8 cellular contexts compared by ENCODE assay signal in the genomic region with DNA sequence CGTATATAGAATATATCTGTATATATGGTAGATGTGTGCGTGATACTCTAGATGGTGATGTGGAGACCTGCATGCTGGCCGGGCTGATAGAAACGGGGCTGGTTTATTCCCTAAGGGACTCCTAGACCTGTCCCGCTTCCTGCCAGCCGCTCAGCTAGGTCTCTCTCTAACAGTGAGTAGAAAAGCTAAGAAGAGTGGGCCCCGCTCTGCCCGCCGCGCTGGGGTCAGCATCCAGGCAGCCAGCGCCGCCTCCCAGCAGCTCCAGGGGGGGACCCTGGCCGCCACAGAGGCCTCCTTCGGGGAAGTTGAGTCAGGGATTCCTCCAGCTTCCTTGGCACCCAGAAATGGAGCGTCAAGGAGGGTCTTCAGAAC. TPM values are rescaled to one million over a fixed set of nuclear protein-coding genes. Genes with fewer than 3 reads are reported as not detected.
DNase-seq lines count a peak whose midpoint lies in the region; ATAC-seq and TF ChIP-seq lines count a peak whose summit lies in the region.

No MANE protein-coding gene starts in this region.

- H2BK120ac ChIP-seq in neuronal stem cell (ENCODE audit: low read depth, low read length), result no peak overlapping the region

- peak overlapping the region; percentile 25 for H2BK15ac ChIP-seq in neuronal stem cell (ENCODE audit: low read length)

- H3K36me3 ChIP-seq in mammary epithelial cell (ENCODE audit: insufficient read depth, low read length), result no peaks in the 10 kb centered on the region
- H3K36me3 ChIP-seq in neuronal stem cell (replicated peaks in 1 of 2; ENCODE audit: control insufficient read depth in 2 of 2, insufficient read depth in 2 of 2, low read length in 2 of 2), result no peaks in the 10 kb centered on the region

- peak overlapping the region; percentile 2 for H3K18ac ChIP-seq in neuronal stem cell (ENCODE audit: low read length)

- H2AK5ac ChIP-seq in neuronal stem cell (ENCODE audit: low read depth, low read length), result peak overlapping the region; percentile 91

- H3K4ac ChIP-seq in neuronal stem cell (ENCODE audit: low read length), result no peak overlapping the region

- H2BK12ac ChIP-seq in neuronal stem cell (ENCODE audit: low read length), result no peak overlapping the region

- peak overlapping the region; percentile 58 for H3K4me3 ChIP-seq in GM12864 (ENCODE audit: low read depth, low read length)
- H3K4me3 ChIP-seq in mammary epithelial cell (replicated peaks in 1 of 3; ENCODE audit: insufficient read depth in 1 of 3, low read depth in 2 of 3, low read length in 3 of 3), result no peak overlapping the region
- H3K4me3 ChIP-seq in neuronal stem cell (ENCODE audit: low read length in 2 of 2), result no peak overlapping the region

- no peaks in the 10 kb centered on the region for H3K79me1 ChIP-seq in neuronal stem cell (ENCODE audit: low read depth, low read length)

- H4K8ac ChIP-seq in neuronal stem cell (ENCODE audit: low read depth, low read length), result no peak overlapping the region

- no peak overlapping the region for H2BK5ac ChIP-seq in neuronal stem cell (ENCODE audit: low read length)

- H3K9me3 ChIP-seq in mammary epithelial cell (replicated peaks; ENCODE audit: insufficient read depth, low read length) (no peaks in the 10 kb centered on the region), neuronal stem cell (replicated peaks in 1 of 2; ENCODE audit: control insufficient read depth in 2 of 2, insufficient read depth in 1 of 2, low read depth in 1 of 2, low read length in 2 of 2) (no peaks in the 10 kb centered on the region)

- no peak overlapping the region for H3K14ac ChIP-seq in neuronal stem cell (ENCODE audit: low read length)

- no peaks in the 10 kb centered on the region for H4K20me1 ChIP-seq in mammary epithelial cell (ENCODE audit: insufficient read depth, low read length)

- dilution Hi-C loops in mammary epithelial cell (cut with HindIII; ENCODE audit: low sequenced_read_pairs), result no loop called here

- H2AFZ ChIP-seq in mammary epithelial cell (ENCODE audit: low read depth, low read length) (no peak overlapping the region), neuronal stem cell (ENCODE audit: low read length) (peak overlapping the region; percentile 13)

- 88% methylated on average over 15 of the region's 15 CpGs for WGBS in mammary epithelial cell (ENCODE audit: low coverage, missing lambda C conversion rate)
- no CpG with 5 or more reads among the region's 15 CpGs for WGBS in neuronal stem cell (ENCODE audit: extremely low coverage in 2 of 2, insufficient read length in 2 of 2, insufficient replicate concordance in 1 of 2), 2 donors

- H3K27me3 ChIP-seq in mammary epithelial cell (ENCODE audit: insufficient read depth, low read length) (peaks cover 2% of the 10 kb centered on the region), neuronal stem cell (ENCODE audit: control insufficient read depth in 3 of 3, insufficient read depth in 3 of 3, low read depth in 1 of 3, low read length in 3 of 3) (peaks cover 0 to 10% (median 2%) of the 10 kb centered on the region in 3 experiments)

- no peak overlapping the region for H4K91ac ChIP-seq in neuronal stem cell (ENCODE audit: low read depth, low read length, poor library complexity)

- in situ Hi-C loops in mammary epithelial cell (cut with MboI; ENCODE audit: low sequenced_read_pairs in 2 of 2) (no loop called here), KBM-7 (cut with MboI; ENCODE audit: low pct_unique_long_range_greater_than_20kb, low sequenced_read_pairs) (no loop called here)

- H3K4me1 ChIP-seq in mammary epithelial cell (ENCODE audit: insufficient read depth, low read length) (peaks cover 66% of the 10 kb centered on the region), neuronal stem cell (ENCODE audit: control insufficient read depth in 2 of 2, insufficient read depth in 1 of 2, low read depth in 1 of 2, low read length in 2 of 2) (peaks cover 26 to 28% of the 10 kb centered on the region in 2 donors)

- peak; percentile 38 for ATAC-seq in HG03097 (IDR thresholded peaks at IDR 0.05; ENCODE audit: low FRiP score, unreplicated experiment)

- no peak overlapping the region for H3K23ac ChIP-seq in neuronal stem cell (ENCODE audit: low read depth, low read length, poor library complexity)

- peak overlapping the region; percentile 49 for H3K27ac ChIP-seq in mammary epithelial cell (ENCODE audit: insufficient read depth, low read depth, low read length)
- no peak overlapping the region for H3K27ac ChIP-seq in neuronal stem cell (replicated peaks; ENCODE audit: low read length)

- intact Hi-C loops in mammary epithelial cell (cut with micrococcal nuclease), result no loop called here

- TF ChIP-seq CTCF in GM12864 (IDR thresholded peaks at IDR 0.05; ENCODE audit: low read depth, low read length, missing control alignments) (no peak), mammary epithelial cell (conservative IDR thresholded peaks at IDR 0.05 in 1 of 2, IDR thresholded peaks at IDR 0.05 in 1 of 2; ENCODE audit: extremely low read depth in 1 of 2, insufficient read depth in 1 of 2, low read depth in 1 of 2, low read length in 2 of 2) (no peak)

- H3K79me2 ChIP-seq in mammary epithelial cell (ENCODE audit: insufficient read depth, low read length), result no peaks in the 10 kb centered on the region

- H3K9ac ChIP-seq in mammary epithelial cell (ENCODE audit: insufficient read depth, low read length), result no peak overlapping the region
- H3K9ac ChIP-seq in neuronal stem cell (ENCODE audit: low read depth, low read length, poor library complexity), result no peak overlapping the region

- CTCF ChIA-PET in mammary epithelial cell (lab: Charles Lee; ENCODE audit: low non-redundant PET), result no interaction called here

- DNase-seq in GM12864 (ENCODE audit: low read depth), result no peak
- no peak for DNase-seq in mammary epithelial cell
- no peak for DNase-seq in neuronal stem cell (ENCODE audit: low spot score)
- DNase-seq in NCI-H82 (lab: John Stamatoyannopoulos, UW), result no peak
- DNase-seq in KBM-7, result no peak
- no peak for DNase-seq in NCI-H774 (lab: John Stamatoyannopoulos, UW)
- no peak for DNase-seq in NCI-H446 treated with DMSO at 0.1 percent for 48 hours (lab: John Stamatoyannopoulos, UW)

- H3K4me2 ChIP-seq in mammary epithelial cell (ENCODE audit: insufficient read depth, low read depth, low read length) (peak overlapping the region; percentile 41), neuronal stem cell (ENCODE audit: insufficient read depth, low read length, poor library complexity, severe bottlenecking) (no peak overlapping the region)

- BruUV-seq in mammary epithelial cell (replicated peaks; lab: Mats Ljungman, UMichigan), result no TSS peak

RNA-seq across cellular contexts. Expression of a gene that starts 9.4 kb away (rescaled TPM):
- 10 to 100 TPM in 1 of 2 donors, 1 to 10 TPM in 1; 3.3 to 17.0 TPM for total RNA-seq in mammary epithelial cell
- polyA plus RNA-seq in mammary epithelial cell, result 18.8 TPM
- 18.6 TPM for polyA minus RNA-seq in mammary epithelial cell
- polyA plus RNA-seq in neuronal stem cell (2013, experiment 1 of 2), result 0.98 TPM
- 0.96 TPM for polyA plus RNA-seq in neuronal stem cell (2013, experiment 2 of 2)

RNA-seq across cellular contexts. Expression of a gene that starts 11.7 kb away (rescaled TPM):
- 1 to 10 TPM in 1 of 2 donors, under 1 TPM in 1; 0.66 to 1.2 TPM for total RNA-seq in mammary epithelial cell
- 0.71 TPM for polyA plus RNA-seq in mammary epithelial cell
- not detected for polyA minus RNA-seq in mammary epithelial cell
- polyA plus RNA-seq in neuronal stem cell (2013, experiment 1 of 2), result 1.4 TPM
- polyA plus RNA-seq in neuronal stem cell (2013, experiment 2 of 2), result 1.2 TPM

RNA-seq across cellular contexts. Expression of a gene that starts 26.9 kb away (rescaled TPM):
- total RNA-seq in mammary epithelial cell, result 10 to 100 TPM; 22.0 to 51.3 TPM
- 30.6 TPM for polyA plus RNA-seq in mammary epithelial cell
- 21.1 TPM for polyA minus RNA-seq in mammary epithelial cell
- 2.4 TPM for polyA plus RNA-seq in neuronal stem cell (2013, experiment 1 of 2)
- polyA plus RNA-seq in neuronal stem cell (2013, experiment 2 of 2), result 2.3 TPM

RNA-seq across cellular contexts. Expression of a gene that starts 57.5 kb away (rescaled TPM):
- total RNA-seq in mammary epithelial cell, result 100 to 1,000 TPM in 1 of 2 donors, 10 to 100 TPM in 1; 65.1 to 221 TPM
- polyA plus RNA-seq in mammary epithelial cell, result 48.7 TPM
- 31.0 TPM for polyA minus RNA-seq in mammary epithelial cell
- polyA plus RNA-seq in neuronal stem cell (2013, experiment 1 of 2), result 0.35 TPM
- 0.50 TPM for polyA plus RNA-seq in neuronal stem cell (2013, experiment 2 of 2)
